In genomic region chr10:132144086-132144485, GRCh38 we compare ENCODE assay signal across 9 cellular contexts.
"Had no signal": no experiment of that assay in that cellular context is flagged by ENCODE, and none has a peak within 500 bp of the region (broad histone marks: within the 10 kb centered on the region; RNA-seq: fewer than 3 reads in every experiment).

No MANE protein-coding gene starts in this region.

- H3K27me3 ChIP-seq: gastrocnemius medialis, neural progenitor cell, ovary had no signal

- H3K27ac ChIP-seq: gastrocnemius medialis, neural progenitor cell, tibial artery had no signal

- H3K9me3 ChIP-seq: gastrocnemius medialis, ovary, tibial artery had no signal

- H3K36me3 ChIP-seq: gastrocnemius medialis, neural progenitor cell, ovary had no signal

- H3K4me1 ChIP-seq: gastrocnemius medialis, neural progenitor cell had no signal

- H3K27me3 Mint-ChIP-seq: activated CD4-positive, alpha-beta memory T cell treated with anti-CD3 and anti-CD28 coated beads, Interleukin-2, amount 10 ng/mL, durations not matched to agents 7 days and 5 days had no signal

- H3K27ac Mint-ChIP-seq: activated CD4-positive, alpha-beta memory T cell treated with anti-CD3 and anti-CD28 coated beads, Interleukin-2, amount 10 ng/mL, durations not matched to agents 7 days and 5 days; activated T-cell treated with anti-CD3 and anti-CD28 coated beads, Interleukin-2, amount 50 U/mL, for 72 hours; neural progenitor cell had no signal

- H3K4me2 ChIP-seq: neural progenitor cell had no signal

- H3K36me3 Mint-ChIP-seq: neural progenitor cell had no signal

- H2AFZ ChIP-seq: neural progenitor cell had no signal

- H3K4me1 Mint-ChIP-seq: activated CD4-positive, alpha-beta memory T cell treated with anti-CD3 and anti-CD28 coated beads, Interleukin-2, amount 10 ng/mL, durations not matched to agents 7 days and 5 days had no signal

- H3K9me3 Mint-ChIP-seq: activated CD4-positive, alpha-beta memory T cell treated with anti-CD3 and anti-CD28 coated beads, Interleukin-2, amount 10 ng/mL, durations not matched to agents 7 days and 5 days; activated T-cell treated with anti-CD3 and anti-CD28 coated beads, Interleukin-2, amount 50 U/mL, for 72 hours; neural progenitor cell had no signal

- ATAC-seq: activated T-cell treated with anti-CD3 and anti-CD28 coated beads, Interleukin-2, amount 50 U/mL, for 72 hours; gastrocnemius medialis had no signal

- H3K9ac ChIP-seq: neural progenitor cell had no signal

- H3K4me3 ChIP-seq: gastrocnemius medialis, neural progenitor cell, ovary, tibial artery had no signal

- H3K4me3 Mint-ChIP-seq: activated CD4-positive, alpha-beta memory T cell treated with anti-CD3 and anti-CD28 coated beads, Interleukin-2, amount 10 ng/mL, durations not matched to agents 7 days and 5 days; activated T-cell treated with anti-CD3 and anti-CD28 coated beads, Interleukin-2, amount 50 U/mL, for 72 hours; neural progenitor cell had no signal

- DNase-seq: activated CD4-positive, alpha-beta memory T cell treated with anti-CD3 and anti-CD28 coated beads, Interleukin-2, amount 10 ng/mL, durations not matched to agents 7 days and 5 days; activated T-cell treated with anti-CD3 and anti-CD28 coated beads, Interleukin-2, amount 50 U/mL, for 72 hours; anterior cingulate cortex; gastrocnemius medialis; stimulated activated CD4-positive, alpha-beta T cell treated with anti-CD3 and anti-CD28 coated beads, Interleukin-4, amount 100 ng/mL, for 24 hours; stimulated activated naive CD4-positive, alpha-beta T cell had no signal
